Comparison of ENCODE assay signal across 33 cellular contexts in the genomic region with DNA sequence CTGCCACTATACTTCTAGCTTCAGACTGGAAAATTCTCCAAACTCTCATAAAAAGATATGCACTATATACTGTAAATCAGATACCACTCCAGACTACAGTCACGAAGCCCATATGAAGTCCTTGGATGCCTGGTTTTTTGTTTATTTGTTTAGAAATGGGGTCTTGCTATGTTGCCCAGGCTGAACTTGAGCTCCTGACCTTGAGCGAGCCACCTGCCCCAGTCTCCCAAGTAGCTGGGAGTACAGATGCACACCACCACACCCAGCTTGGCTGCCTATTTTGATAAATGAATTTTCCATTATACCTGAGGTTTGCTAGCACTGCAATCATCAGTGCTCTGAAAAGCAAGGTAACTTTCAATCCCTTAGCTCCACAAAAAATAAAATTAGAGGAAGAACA.
"Had no signal": no experiment of that assay in that cellular context is flagged by ENCODE, and none has a peak within 500 bp of the region (broad histone marks: within the 10 kb centered on the region; RNA-seq: fewer than 3 reads in every experiment).

No MANE protein-coding gene starts in this region.

- H3K9ac ChIP-seq: parathyroid adenoma had no signal

- H3K4me1 Mint-ChIP-seq: naive thymus-derived CD8-positive, alpha-beta T cell; nephron progenitor cell; neural crest cell; stimulated activated memory B cell treated with anti-CD40 and anti-IgM and Interleukin-4, amounts not matched to agents 10 μg/mL and 1 μg/mL and 100 μg/mL, for 72 hours; stimulated activated naive CD8-positive, alpha-beta T cell treated with anti-CD3 and anti-CD28 coated beads, Interleukin-15, amount 100 ng/mL, for 72 hours had no signal

- H3K27ac ChIP-seq: neutrophil, ovary, parathyroid adenoma, psoas muscle, skin epidermis, spleen, suprapubic skin, testis, tibial artery, transverse colon, upper lobe of right lung, uterus had no signal

- DNase-seq: naive thymus-derived CD8-positive, alpha-beta T cell; nephron progenitor cell; nucleus accumbens; ovary; posterior cingulate gyrus; psoas muscle; right cardiac atrium; spleen; stimulated activated CD4-positive, alpha-beta T cell treated with anti-CD3 and anti-CD28 coated beads, Interleukin-12 subunit alpha, Interleukin-12 subunit beta, amount 100 ng/mL, for 4 hours; stimulated activated CD4-positive, alpha-beta T cell treated with anti-CD3 and anti-CD28 coated beads, Interleukin-1b, Interleukin-23, amount 100 ng/mL, for 48 hours; stimulated activated CD4-positive, alpha-beta T cell treated with anti-CD3 and anti-CD28 coated beads, Interleukin-4, amount 100 ng/mL, for 1 hour; stimulated activated CD4-positive, alpha-beta T cell treated with anti-CD3 and anti-CD28 coated beads, Interleukin-4, amount 100 ng/mL, for 4 hours; stimulated activated CD8-positive, alpha-beta memory T cell treated with anti-CD3 and anti-CD28 coated beads, Interleukin-4, amount 100 ng/mL, for 48 hours; stimulated activated naive CD4-positive, alpha-beta T cell; stimulated activated naive CD8-positive, alpha-beta T cell treated with anti-CD3 and anti-CD28 coated beads, Interleukin-15, amount 100 ng/mL, for 72 hours; stimulated activated naive CD8-positive, alpha-beta T cell treated with anti-CD3 and anti-CD28 coated beads, Interleukin-15, Interleukin-2, amounts not matched to agents 100 U/mL and 50 U/mL, for 24 hours; substantia nigra; testis; tibial artery; transverse colon; upper lobe of right lung; uterus had no signal

- H3K4me3 Mint-ChIP-seq: naive thymus-derived CD8-positive, alpha-beta T cell; natural killer cell treated with Interleukin-12 subunit alpha and Interleukin-12 subunit beta and Interleukin-15 and Interleukin-18, amount 100 ng/mL, for 72 hours; nephron progenitor cell; neural crest cell; stimulated activated memory B cell treated with anti-CD40 and anti-IgM and Interleukin-4, amounts not matched to agents 10 μg/mL and 1 μg/mL and 100 μg/mL, for 72 hours; stimulated activated naive CD8-positive, alpha-beta T cell treated with anti-CD3 and anti-CD28 coated beads, Interleukin-15, amount 100 ng/mL, for 72 hours; type B pancreatic cell had no signal

- H3K4me1 ChIP-seq: parathyroid adenoma, psoas muscle, spleen, suprapubic skin, testis, tibial artery, transverse colon, upper lobe of right lung, uterus had no signal

- H3K4me2 ChIP-seq: smooth muscle cell had no signal

- H3K36me3 ChIP-seq: ovary, upper lobe of right lung, uterus had no signal

- H3K9me3 ChIP-seq: neutrophil, ovary, psoas muscle, spleen, suprapubic skin, testis, tibial artery, transverse colon, upper lobe of right lung, uterus had no signal

- H3K27me3 Mint-ChIP-seq: naive thymus-derived CD8-positive, alpha-beta T cell; natural killer cell treated with Interleukin-12 subunit alpha and Interleukin-12 subunit beta and Interleukin-15 and Interleukin-18, amount 100 ng/mL, for 72 hours; progenitor cell of endocrine pancreas; stimulated activated memory B cell treated with anti-CD40 and anti-IgM and Interleukin-4, amounts not matched to agents 10 μg/mL and 1 μg/mL and 100 μg/mL, for 72 hours; stimulated activated naive CD8-positive, alpha-beta T cell treated with anti-CD3 and anti-CD28 coated beads, Interleukin-15, amount 100 ng/mL, for 72 hours; type B pancreatic cell had no signal

- H3K9me3 Mint-ChIP-seq: naive thymus-derived CD8-positive, alpha-beta T cell; natural killer cell treated with Interleukin-12 subunit alpha and Interleukin-12 subunit beta and Interleukin-15 and Interleukin-18, amount 100 ng/mL, for 72 hours; nephron progenitor cell; neural crest cell; stimulated activated memory B cell treated with anti-CD40 and anti-IgM and Interleukin-4, amounts not matched to agents 10 μg/mL and 1 μg/mL and 100 μg/mL, for 72 hours; stimulated activated naive CD8-positive, alpha-beta T cell treated with anti-CD3 and anti-CD28 coated beads, Interleukin-15, amount 100 ng/mL, for 72 hours; type B pancreatic cell had no signal

- H3K27me3 ChIP-seq: neutrophil, ovary, spleen, suprapubic skin, testis, tibial artery, transverse colon, upper lobe of right lung, uterus had no signal

- H2AFZ ChIP-seq: parathyroid adenoma had no signal

- H3K4me3 ChIP-seq: ovary, psoas muscle, skin epidermis, smooth muscle cell, spleen, suprapubic skin, testis, tibial artery, transverse colon, upper lobe of right lung, uterus had no signal

- H3K27ac Mint-ChIP-seq: naive thymus-derived CD8-positive, alpha-beta T cell; natural killer cell treated with Interleukin-12 subunit alpha and Interleukin-12 subunit beta and Interleukin-15 and Interleukin-18, amount 100 ng/mL, for 72 hours; nephron progenitor cell; progenitor cell of endocrine pancreas; stimulated activated memory B cell treated with anti-CD40 and anti-IgM and Interleukin-4, amounts not matched to agents 10 μg/mL and 1 μg/mL and 100 μg/mL, for 72 hours; stimulated activated naive CD8-positive, alpha-beta T cell treated with anti-CD3 and anti-CD28 coated beads, Interleukin-15, amount 100 ng/mL, for 72 hours; type B pancreatic cell had no signal

- H3K36me3 Mint-ChIP-seq: natural killer cell treated with Interleukin-12 subunit alpha and Interleukin-12 subunit beta and Interleukin-15 and Interleukin-18, amount 100 ng/mL, for 72 hours had no signal

- H3K79me2 ChIP-seq: parathyroid adenoma had no signal

- ATAC-seq: naive thymus-derived CD8-positive, alpha-beta T cell; natural killer cell treated with Interleukin-12 subunit alpha and Interleukin-12 subunit beta and Interleukin-15 and Interleukin-18, amount 100 ng/mL, for 72 hours; psoas muscle; right cardiac atrium; sciatic nerve; stimulated activated memory B cell treated with anti-CD40 and anti-IgM and Interleukin-4, amounts not matched to agents 10 μg/mL and 1 μg/mL and 100 μg/mL, for 72 hours; stimulated activated naive CD8-positive, alpha-beta T cell treated with anti-CD3 and anti-CD28 coated beads, Interleukin-15, amount 100 ng/mL, for 72 hours; stimulated activated naive CD8-positive, alpha-beta T cell treated with anti-CD3 and anti-CD28 coated beads, Interleukin-15, Interleukin-2, amounts not matched to agents 100 U/mL and 50 U/mL, for 24 hours; upper lobe of right lung had no signal
